20 cellular contexts compared by ENCODE assay signal in the genomic region with DNA sequence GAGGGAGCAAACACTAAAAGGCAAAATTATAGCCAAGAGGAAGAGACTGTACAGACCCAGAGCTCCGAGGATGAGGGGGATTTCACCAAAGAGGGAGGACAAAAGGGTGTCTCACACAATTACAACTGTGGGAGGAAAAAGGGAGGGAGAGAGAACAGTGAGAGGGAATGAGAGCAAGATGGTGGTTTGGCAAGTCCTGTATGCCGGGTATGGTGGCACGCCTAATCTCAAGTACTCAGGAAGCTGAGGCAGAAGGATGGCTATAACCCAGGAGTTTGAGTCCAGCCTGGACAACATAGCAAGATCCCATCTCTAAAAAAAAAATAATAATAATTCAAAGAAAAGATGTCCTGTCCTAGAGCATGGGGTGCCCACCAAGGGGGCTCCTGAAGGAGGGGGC. TPM values are rescaled to one million over a fixed set of nuclear protein-coding genes. Genes with fewer than 3 reads are reported as not detected.
DNase-seq lines count a peak whose midpoint lies in the region; ATAC-seq, FAIRE-seq and TF ChIP-seq lines count a peak whose summit lies in the region.
"Had no signal": no experiment of that assay in that cellular context is flagged by ENCODE, and none has a peak within 500 bp of the region (broad histone marks: within the 10 kb centered on the region; RNA-seq: fewer than 3 reads in every experiment).

No MANE protein-coding gene starts in this region.

- TF ChIP-seq CTCF in PC-9 (conservative IDR thresholded peaks at IDR 0.05) = no peak
- no peak for TF ChIP-seq CTCF in body of pancreas (IDR thresholded peaks at IDR 0.05)

- ATAC-seq in stimulated activated effector memory CD8-positive, alpha-beta T cell treated with anti-CD3 and anti-CD28 coated beads, Interleukin-12 subunit alpha, Interleukin-12 subunit beta, amount 100 ng/mL, for 72 hours = no peak
- ATAC-seq in body of pancreas = no peak
- ATAC-seq: CD8-positive, alpha-beta T cell; Panc1 had no signal

- H3K9me2 ChIP-seq in PC-9 (ENCODE audit: insufficient read depth) = no peaks in the 10 kb centered on the region

- peaks cover 34% of the 10 kb centered on the region for H3F3A ChIP-seq in PC-9 (ENCODE audit: insufficient read depth, low read depth)

- H3K4me3 Mint-ChIP-seq in CD4-positive, alpha-beta memory T cell = no peak overlapping the region
- no peak overlapping the region for H3K4me3 Mint-ChIP-seq in stimulated activated effector memory CD8-positive, alpha-beta T cell treated with anti-CD3 and anti-CD28 coated beads, Interleukin-12 subunit alpha, Interleukin-12 subunit beta, amount 100 ng/mL, for 72 hours
- H3K4me3 Mint-ChIP-seq: B cell; CD8-positive, alpha-beta T cell had no signal

- peaks cover 49 to 81% of the 10 kb centered on the region in 2 donors for H3K36me3 Mint-ChIP-seq in CD4-positive, alpha-beta memory T cell
- H3K36me3 Mint-ChIP-seq in stimulated activated effector memory CD8-positive, alpha-beta T cell treated with anti-CD3 and anti-CD28 coated beads, Interleukin-12 subunit alpha, Interleukin-12 subunit beta, amount 100 ng/mL, for 72 hours = peaks cover 100% of the 10 kb centered on the region

- H3K9me3 Mint-ChIP-seq in CD4-positive, alpha-beta memory T cell = no peaks in the 10 kb centered on the region
- no peaks in the 10 kb centered on the region for H3K9me3 Mint-ChIP-seq in stimulated activated effector memory CD8-positive, alpha-beta T cell treated with anti-CD3 and anti-CD28 coated beads, Interleukin-12 subunit alpha, Interleukin-12 subunit beta, amount 100 ng/mL, for 72 hours
- H3K9me3 Mint-ChIP-seq: CD8-positive, alpha-beta T cell had no signal

- no peak overlapping the region for H3K27ac ChIP-seq in CD4-positive, alpha-beta memory T cell (ENCODE audit: low read depth, low read length)
- peak overlapping the region; percentile 64 for H3K27ac ChIP-seq in PC-9
- peak overlapping the region; percentile 80 to 88 for H3K27ac ChIP-seq in esophagus (ENCODE audit: low read depth in 2 of 2, low read length in 1 of 2)
- no peak overlapping the region for H3K27ac ChIP-seq in body of pancreas

- TF ChIP-seq POLR2A in body of pancreas (IDR thresholded peaks at IDR 0.05) = no peak

- FAIRE-seq in RCC 7860 (lab: Jason Lieb, UNC) = no peak
- FAIRE-seq: D721Med had no signal

- H3K36me3 ChIP-seq in CD4-positive, alpha-beta memory T cell (ENCODE audit: insufficient read depth, low read length) = peaks cover 62% of the 10 kb centered on the region
- H3K36me3 ChIP-seq in PC-9 (ENCODE audit: low read depth) (peaks cover 1% of the 10 kb centered on the region; the same call in 1 of the 2 replicates), esophagus (ENCODE audit: control insufficient read depth in 2 of 2, insufficient read depth in 2 of 2, low read length in 1 of 2) (peaks cover 35 to 42% of the 10 kb centered on the region in 2 donors), body of pancreas (replicated peaks in 1 of 2; ENCODE audit: insufficient read depth in 1 of 2, low read depth in 2 of 2) (peaks cover 0 to 19% of the 10 kb centered on the region in 2 donors)

- H3K4me2 ChIP-seq in PC-9 = peak overlapping the region; percentile 43; the same call in 1 of the 2 replicates

- CTCF ChIA-PET in CD4-positive, alpha-beta memory T cell (lab: Charles Lee; ENCODE audit: partially characterized antibody) = interaction anchor here (1.5 to 4.1 kb wide), 2 partner anchors 9 to 36 kb away, joined by 5 to 17 read pairs; no protein-coding TSS in a partner anchor
- CTCF ChIA-PET in PC-9 (lab: Charles Lee) = no interaction called here

- WGBS in esophagus, 2 donors = 55 to 57% methylated on average over 3 of the region's 3 CpGs
- whole genome bisulfite sequencing in body of pancreas, 2 donors = 63 to 96% methylated on average over 3 of the region's 3 CpGs

- H3K79me2 ChIP-seq in PC-9 (ENCODE audit: low read depth) = no peaks in the 10 kb centered on the region

- no peak overlapping the region for H2AFZ ChIP-seq in PC-9

- no peaks in the 10 kb centered on the region for H3K4me1 ChIP-seq in CD4-positive, alpha-beta memory T cell (ENCODE audit: insufficient read depth, low read length)
- H3K4me1 ChIP-seq in PC-9 (replicated peaks; ENCODE audit: insufficient read depth) (peaks cover 41% of the 10 kb centered on the region), esophagus (ENCODE audit: control insufficient read depth in 2 of 2, insufficient read depth in 2 of 2, low read length in 1 of 2) (peaks cover 0 to 3% of the 10 kb centered on the region in 2 donors), body of pancreas (no peaks in the 10 kb centered on the region)

- DNase-seq in CD4-positive, alpha-beta memory T cell = no peak
- DNase-seq in PC-9 = no peak
- DNase-seq in stimulated activated effector memory CD8-positive, alpha-beta T cell treated with anti-CD3 and anti-CD28 coated beads, Interleukin-12 subunit alpha, Interleukin-12 subunit beta, amount 100 ng/mL, for 72 hours (ENCODE audit: low spot score in 2 of 2) = no peak
- DNase-seq in stimulated activated CD8-positive, alpha-beta memory T cell treated with anti-CD3 and anti-CD28 coated beads, Interleukin-4, amount 100 ng/mL, for 48 hours = no peak
- no peak for DNase-seq in RCC 7860 (ENCODE audit: low spot score)
- no peak for DNase-seq in body of pancreas
- DNase-seq: CD8-positive, alpha-beta T cell; DMS79; H7; Kasumi-1; MM.1S; NCI-H1092 treated with DMSO at 0.1 percent for 48 hours; NCI-H1694; NCI-H2227 treated with DMSO at 0.1 percent for 48 hours; NCI-H524 treated with DMSO at 0.1 percent for 48 hours; Right ventricle myocardium superior had no signal

- no peak overlapping the region for H3K4me3 ChIP-seq in CD4-positive, alpha-beta memory T cell (ENCODE audit: low read length in 2 of 2)
- no peak overlapping the region for H3K4me3 ChIP-seq in PC-9
- no peak overlapping the region for H3K4me3 ChIP-seq in esophagus (ENCODE audit: low read depth in 1 of 2, low read length in 2 of 2)
- no peak overlapping the region for H3K4me3 ChIP-seq in body of pancreas

- H3K27me3 Mint-ChIP-seq in CD4-positive, alpha-beta memory T cell = no peaks in the 10 kb centered on the region
- H3K27me3 Mint-ChIP-seq: B cell had no signal

- H3K27ac Mint-ChIP-seq in CD4-positive, alpha-beta memory T cell = peak overlapping the region in 4 of 7 donors; percentile 22 to 77 (median 66)
- peak overlapping the region; percentile 77 for H3K27ac Mint-ChIP-seq in stimulated activated effector memory CD8-positive, alpha-beta T cell treated with anti-CD3 and anti-CD28 coated beads, Interleukin-12 subunit alpha, Interleukin-12 subunit beta, amount 100 ng/mL, for 72 hours
- H3K27ac Mint-ChIP-seq: B cell; CD8-positive, alpha-beta T cell had no signal

- no peaks in the 10 kb centered on the region for H3K27me3 ChIP-seq in CD4-positive, alpha-beta memory T cell (ENCODE audit: insufficient read depth, low read length)
- H3K27me3 ChIP-seq in PC-9 (ENCODE audit: insufficient read depth, low read depth) (no peaks in the 10 kb centered on the region), esophagus (ENCODE audit: control insufficient read depth in 1 of 2, insufficient read depth in 2 of 2, low read length in 2 of 2) (no peaks in the 10 kb centered on the region), body of pancreas (no peaks in the 10 kb centered on the region)

- H4K20me1 ChIP-seq in PC-9 (ENCODE audit: insufficient read depth) = no peaks in the 10 kb centered on the region

- intact Hi-C loops in CD4-positive, alpha-beta memory T cell (cut with micrococcal nuclease) = no loop called here
- intact Hi-C loops in PC-9 (cut with micrococcal nuclease; ENCODE audit: unreplicated experiment) = no loop called here
- intact Hi-C loops in body of pancreas (cut with DNase I) = no loop called here

- H3K9me3 ChIP-seq in CD4-positive, alpha-beta memory T cell (ENCODE audit: control insufficient read depth in 1 of 2, low read length in 2 of 2) = no peaks in the 10 kb centered on the region
- no peaks in the 10 kb centered on the region for H3K9me3 ChIP-seq in PC-9 (ENCODE audit: insufficient read depth, low read depth)
- H3K9me3 ChIP-seq in esophagus (ENCODE audit: control insufficient read depth in 2 of 2, insufficient read depth in 1 of 2, low read depth in 1 of 2, low read length in 1 of 2) = no peaks in the 10 kb centered on the region
- H3K9me3 ChIP-seq in body of pancreas = no peaks in the 10 kb centered on the region

- POLR2A ChIA-PET in CD4-positive, alpha-beta memory T cell (lab: Charles Lee; ENCODE audit: partially characterized antibody) = interaction anchor here (1.2 kb wide), 1 partner anchor 12 kb away, joined by 6 read pairs; no protein-coding TSS in a partner anchor
- POLR2A ChIA-PET in PC-9 (lab: Charles Lee; ENCODE audit: unreplicated experiment) = no interaction called here

- H3K4me1 Mint-ChIP-seq in CD4-positive, alpha-beta memory T cell = peaks cover 0 to 4% (median 2%) of the 10 kb centered on the region in 4 donors
- peaks cover 29% of the 10 kb centered on the region for H3K4me1 Mint-ChIP-seq in stimulated activated effector memory CD8-positive, alpha-beta T cell treated with anti-CD3 and anti-CD28 coated beads, Interleukin-12 subunit alpha, Interleukin-12 subunit beta, amount 100 ng/mL, for 72 hours
- H3K4me1 Mint-ChIP-seq: B cell had no signal

- no TSS peak for BruUV-seq in PC-9 (replicated peaks; lab: Mats Ljungman, UMichigan)

RNA-seq across cellular contexts. Expression of a gene that starts 34.3 kb away (rescaled TPM):
- 10 to 100 TPM; 62.9 to 64.5 TPM for total RNA-seq in CD4-positive, alpha-beta memory T cell
- 10 to 100 TPM; 14.0 to 21.9 TPM for polyA plus RNA-seq in CD4-positive, alpha-beta memory T cell
- total RNA-seq in PC-9 (2021) (39.6 and 40.9 TPM in 2 replicates), body of pancreas (10 to 100 TPM; 27.2 to 27.7 TPM)
- 10 to 100 TPM; 19.9 to 27.3 TPM for polyA plus RNA-seq in esophagus

RNA-seq across cellular contexts. Expression of a gene that starts 48.7 kb away (rescaled TPM):
- total RNA-seq in CD4-positive, alpha-beta memory T cell = 10 to 100 TPM; 56.6 TPM
- polyA plus RNA-seq in CD4-positive, alpha-beta memory T cell = 10 to 100 TPM; 42.7 to 45.8 TPM
- total RNA-seq in PC-9 (2021) (14.5 and 19.6 TPM in 2 replicates), body of pancreas (10 to 100 TPM in 1 of 2 donors, 1 to 10 TPM in 1; 9.9 to 15.5 TPM)
- 10 to 100 TPM; 19.4 to 27.4 TPM for polyA plus RNA-seq in esophagus

Comparison
In these comparisons a context has a peak if more than half of its experiments do, and no peak if none do; other contexts are left out.
1. H3K27ac ChIP-seq: peak in PC-9 (single experiment) and esophagus (2 of 2); none in CD4-positive, alpha-beta memory T cell (single experiment) and body of pancreas (0 of 4).